6 cellular contexts compared by ENCODE assay signal in the genomic region with DNA sequence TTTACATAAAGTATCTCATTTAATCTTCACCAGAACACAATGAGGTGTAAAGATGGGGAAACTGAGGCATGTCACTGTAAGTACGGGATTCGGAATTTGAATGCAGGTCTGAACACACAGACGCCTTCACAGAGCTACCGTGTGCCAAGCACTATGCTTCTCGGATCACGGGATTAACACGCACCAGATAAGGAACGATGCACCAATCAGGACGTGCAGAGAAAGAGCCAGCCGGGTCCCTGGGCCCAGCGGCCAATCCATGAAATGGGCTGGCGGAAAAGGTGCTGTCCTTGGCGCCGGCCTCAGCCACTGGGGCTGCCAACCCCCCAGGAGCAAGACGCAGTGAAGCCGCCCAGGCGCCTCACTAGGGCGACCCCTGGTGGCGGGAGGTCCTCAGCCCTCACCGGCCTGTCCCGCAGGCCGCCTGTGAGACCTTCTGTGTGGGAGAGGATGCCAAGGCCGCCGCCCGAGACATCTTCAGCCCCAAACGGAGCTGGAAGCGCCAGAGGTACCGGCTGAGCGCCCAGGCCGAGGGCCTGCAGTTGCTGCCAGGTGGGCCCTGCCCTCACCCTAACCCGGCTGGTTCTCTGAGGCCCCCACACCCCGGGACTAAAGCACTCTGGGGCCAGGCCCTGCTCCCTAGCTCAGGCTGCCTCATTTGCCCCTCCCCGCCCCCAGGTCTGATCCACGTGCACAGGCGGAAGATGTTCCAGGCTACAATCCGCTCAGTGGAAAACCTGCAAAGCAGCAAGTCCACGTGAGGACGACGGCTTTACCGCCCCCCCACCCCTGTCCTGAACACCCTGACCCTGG. TPM values are rescaled to one million over a fixed set of nuclear protein-coding genes. Genes with fewer than 3 reads are reported as not detected.
A peak's percentile ranks its signal among the peaks of the same experiment; 100 is the strongest.
DNase-seq lines count a peak whose midpoint lies in the region; ATAC-seq and TF ChIP-seq lines count a peak whose summit lies in the region.

No MANE protein-coding gene starts in this region.

- no peak overlapping the region for H3K27ac ChIP-seq in mesenchymal stem cell (ENCODE audit: low read length, poor library complexity, severe bottlenecking)
- H3K27ac ChIP-seq in tibial artery, result no peak overlapping the region

- peak; percentile 72 for TF ChIP-seq CTCF in Loucy (conservative IDR thresholded peaks at IDR 0.05; ENCODE audit: low read length)
- TF ChIP-seq CTCF in tibial artery (IDR thresholded peaks at IDR 0.05), result peak; percentile 45 to 61

- H3K27me3 Mint-ChIP-seq in activated naive CD4-positive, alpha-beta T cell treated with anti-CD3 and anti-CD28 coated beads, Interleukin-2, amount 10 ng/mL, durations not matched to agents 7 days and 5 days, result no peaks in the 10 kb centered on the region

- no peaks in the 10 kb centered on the region for H3K36me3 ChIP-seq in Loucy (ENCODE audit: insufficient read depth, low read length)
- no peaks in the 10 kb centered on the region for H3K36me3 ChIP-seq in mesenchymal stem cell (ENCODE audit: control insufficient read depth in 1 of 2, insufficient read depth in 2 of 2, low read depth in 1 of 2, low read length in 2 of 2)
- H3K36me3 ChIP-seq in tibial artery, result no peaks in the 10 kb centered on the region

- H3K4me1 ChIP-seq in Loucy (ENCODE audit: insufficient read depth, low read length, poor library complexity, severe bottlenecking), result peaks cover 38% of the 10 kb centered on the region
- peaks cover 21% of the 10 kb centered on the region for H3K4me1 ChIP-seq in mesenchymal stem cell (ENCODE audit: control insufficient read depth, insufficient read depth, low read depth, low read length)
- H3K4me1 ChIP-seq in tibial artery, result peaks cover 0 to 22% (median 9%) of the 10 kb centered on the region in 4 donors

- 62% methylated on average over 40 of the region's 40 CpGs for WGBS in mesenchymal stem cell

- peak overlapping the region; percentile 9 for H4K91ac ChIP-seq in mesenchymal stem cell (ENCODE audit: low read length)

- ATAC-seq in GM18499 (IDR thresholded peaks at IDR 0.05; ENCODE audit: insufficient read depth, unreplicated experiment) (peak; percentile 71), HG03469 (IDR thresholded peaks at IDR 0.05; ENCODE audit: unreplicated experiment) (no peak)

- CTCF ChIA-PET in activated naive CD4-positive, alpha-beta T cell treated with anti-CD3 and anti-CD28 coated beads, Interleukin-2, amount 10 ng/mL, durations not matched to agents 7 days and 5 days (lab: Charles Lee), result interaction anchor here (0.9 to 4.3 kb wide), 13 partner anchors 10 to 131 kb away, joined by 3 to 33 read pairs (median 5); partner anchors contain the start of genes ABCB8 and NOS3

- H2BK12ac ChIP-seq in mesenchymal stem cell (ENCODE audit: low read length in 2 of 2), result peak overlapping the region; percentile 25 to 69

- peaks cover 71% of the 10 kb centered on the region for H3K4me1 Mint-ChIP-seq in activated naive CD4-positive, alpha-beta T cell treated with anti-CD3 and anti-CD28 coated beads, Interleukin-2, amount 10 ng/mL, durations not matched to agents 7 days and 5 days

- H2AFZ ChIP-seq in Loucy (ENCODE audit: low read length) (peak overlapping the region; percentile 44), mesenchymal stem cell (ENCODE audit: low read depth, low read length) (peak overlapping the region; percentile 29)

- no peak overlapping the region for H2AK5ac ChIP-seq in mesenchymal stem cell (ENCODE audit: low read length, severe bottlenecking)

- H2BK5ac ChIP-seq in mesenchymal stem cell (ENCODE audit: low read depth, low read length, poor library complexity, severe bottlenecking), result no peak overlapping the region

- DNase-seq in activated naive CD4-positive, alpha-beta T cell treated with anti-CD3 and anti-CD28 coated beads, Interleukin-2, amount 10 ng/mL, durations not matched to agents 7 days and 5 days, result peak; percentile 72
- DNase-seq in mesenchymal stem cell (no peak), tibial artery (no peak)

- no peak overlapping the region for H3K23ac ChIP-seq in mesenchymal stem cell (ENCODE audit: low read length in 2 of 2)

- no peaks in the 10 kb centered on the region for H3F3A ChIP-seq in Loucy (ENCODE audit: low read depth)

- H3K27me3 ChIP-seq in Loucy (ENCODE audit: insufficient read depth, low read length, poor library complexity, severe bottlenecking) (no peaks in the 10 kb centered on the region), mesenchymal stem cell (ENCODE audit: control insufficient read depth in 1 of 2, insufficient read depth in 1 of 2, low read length in 2 of 2) (peaks cover 43 to 48% of the 10 kb centered on the region in 2 experiments), tibial artery (peaks cover 0 to 63% of the 10 kb centered on the region in 2 donors)

- H2BK15ac ChIP-seq in mesenchymal stem cell (ENCODE audit: low read depth, poor library complexity, severe bottlenecking), result peak overlapping the region; percentile 55

- H3K9me3 Mint-ChIP-seq in activated naive CD4-positive, alpha-beta T cell treated with anti-CD3 and anti-CD28 coated beads, Interleukin-2, amount 10 ng/mL, durations not matched to agents 7 days and 5 days, result no peaks in the 10 kb centered on the region

- no peaks in the 10 kb centered on the region for H3K9me3 ChIP-seq in Loucy (ENCODE audit: insufficient read depth, low read depth, low read length)
- no peaks in the 10 kb centered on the region for H3K9me3 ChIP-seq in mesenchymal stem cell (ENCODE audit: control insufficient read depth, low read length)
- no peaks in the 10 kb centered on the region for H3K9me3 ChIP-seq in tibial artery

- intact Hi-C loops in tibial artery (cut with DNase I; ENCODE audit: low total_unique reads), result loop anchor here (5.0 kb wide), 1 partner anchor 111 kb away; no protein-coding TSS in a partner anchor

- H3K4ac ChIP-seq in mesenchymal stem cell (ENCODE audit: low read depth in 1 of 2, low read length in 2 of 2), result peak overlapping the region in 1 of 2 experiments; percentile 0

- H3K14ac ChIP-seq in mesenchymal stem cell (ENCODE audit: low read length in 2 of 2), result no peak overlapping the region

- H3K4me2 ChIP-seq in Loucy (ENCODE audit: low read depth, low read length, poor library complexity, severe bottlenecking) (peak overlapping the region; percentile 82), mesenchymal stem cell (ENCODE audit: low read length, poor library complexity, severe bottlenecking) (no peak overlapping the region)

- H4K20me1 ChIP-seq in Loucy (ENCODE audit: insufficient read depth, low read length, poor library complexity, severe bottlenecking), result no peaks in the 10 kb centered on the region

- peak overlapping the region; percentile 17 to 28 for H3K18ac ChIP-seq in mesenchymal stem cell (ENCODE audit: low read depth in 1 of 2, low read length in 2 of 2)

- no peak overlapping the region for H2BK120ac ChIP-seq in mesenchymal stem cell (ENCODE audit: low read depth, low read length)

- H3K27ac Mint-ChIP-seq in activated naive CD4-positive, alpha-beta T cell treated with anti-CD3 and anti-CD28 coated beads, Interleukin-2, amount 10 ng/mL, durations not matched to agents 7 days and 5 days, result peak overlapping the region; percentile 90

- no peaks in the 10 kb centered on the region for H3K9me2 ChIP-seq in Loucy (replicated peaks; ENCODE audit: low read depth, low read length)

- H3K79me2 ChIP-seq in Loucy (ENCODE audit: insufficient read depth, low read length), result no peaks in the 10 kb centered on the region

- H3K79me1 ChIP-seq in mesenchymal stem cell (replicated peaks; ENCODE audit: low read length, poor library complexity, severe bottlenecking), result no peaks in the 10 kb centered on the region

- H3K36me3 Mint-ChIP-seq in activated naive CD4-positive, alpha-beta T cell treated with anti-CD3 and anti-CD28 coated beads, Interleukin-2, amount 10 ng/mL, durations not matched to agents 7 days and 5 days, result peaks cover 29% of the 10 kb centered on the region

- H3K4me3 Mint-ChIP-seq in activated naive CD4-positive, alpha-beta T cell treated with anti-CD3 and anti-CD28 coated beads, Interleukin-2, amount 10 ng/mL, durations not matched to agents 7 days and 5 days, result peak overlapping the region; percentile 65

- H4K8ac ChIP-seq in mesenchymal stem cell (ENCODE audit: low read length), result peak overlapping the region; percentile 52

- H3K9ac ChIP-seq in Loucy (ENCODE audit: low read depth, low read length, poor library complexity, severe bottlenecking), result peak overlapping the region; percentile 65
- H3K9ac ChIP-seq in mesenchymal stem cell (ENCODE audit: low read length), result peak overlapping the region; percentile 68

- peak overlapping the region; percentile 74 for H3K4me3 ChIP-seq in Loucy (ENCODE audit: low read length, poor library complexity, severe bottlenecking)
- peak overlapping the region in 1 of 2 experiments; percentile 76 for H3K4me3 ChIP-seq in mesenchymal stem cell (ENCODE audit: insufficient read depth in 1 of 2, low read depth in 1 of 2, low read length in 2 of 2)
- no peak overlapping the region for H3K4me3 ChIP-seq in tibial artery

RNA-seq across cellular contexts. Expression of gene ATG9B, which starts 15.6 kb away (rescaled TPM):
- polyA plus RNA-seq in mesenchymal stem cell (2013, experiment 1 of 2), result 0.28 TPM
- polyA plus RNA-seq in mesenchymal stem cell (2013, experiment 2 of 2), result 0.71 TPM

RNA-seq across cellular contexts. Expression of gene NOS3, which starts 17.9 kb away (rescaled TPM):
- polyA plus RNA-seq in mesenchymal stem cell (2013, experiment 1 of 2), result 4.7 TPM
- polyA plus RNA-seq in mesenchymal stem cell (2013, experiment 2 of 2), result 3.5 TPM

RNA-seq across cellular contexts. Expression of gene ABCB8, which starts 19.5 kb away (rescaled TPM):
- polyA plus RNA-seq in mesenchymal stem cell (2013, experiment 1 of 2), result 17.2 TPM
- polyA plus RNA-seq in mesenchymal stem cell (2013, experiment 2 of 2), result 16.1 TPM

RNA-seq across cellular contexts. Expression of gene KCNH2, which starts 30.6 kb away (rescaled TPM):
- 0.87 TPM for polyA plus RNA-seq in mesenchymal stem cell (2013, experiment 1 of 2)
- 0.92 TPM for polyA plus RNA-seq in mesenchymal stem cell (2013, experiment 2 of 2)

RNA-seq across cellular contexts. Expression of gene ASIC3, which starts 39.6 kb away (rescaled TPM):
- 0.99 TPM for polyA plus RNA-seq in mesenchymal stem cell (2013, experiment 1 of 2)
- 1.0 TPM for polyA plus RNA-seq in mesenchymal stem cell (2013, experiment 2 of 2)
